ENCODE assay signal across 11 cellular contexts in the genomic region with DNA sequence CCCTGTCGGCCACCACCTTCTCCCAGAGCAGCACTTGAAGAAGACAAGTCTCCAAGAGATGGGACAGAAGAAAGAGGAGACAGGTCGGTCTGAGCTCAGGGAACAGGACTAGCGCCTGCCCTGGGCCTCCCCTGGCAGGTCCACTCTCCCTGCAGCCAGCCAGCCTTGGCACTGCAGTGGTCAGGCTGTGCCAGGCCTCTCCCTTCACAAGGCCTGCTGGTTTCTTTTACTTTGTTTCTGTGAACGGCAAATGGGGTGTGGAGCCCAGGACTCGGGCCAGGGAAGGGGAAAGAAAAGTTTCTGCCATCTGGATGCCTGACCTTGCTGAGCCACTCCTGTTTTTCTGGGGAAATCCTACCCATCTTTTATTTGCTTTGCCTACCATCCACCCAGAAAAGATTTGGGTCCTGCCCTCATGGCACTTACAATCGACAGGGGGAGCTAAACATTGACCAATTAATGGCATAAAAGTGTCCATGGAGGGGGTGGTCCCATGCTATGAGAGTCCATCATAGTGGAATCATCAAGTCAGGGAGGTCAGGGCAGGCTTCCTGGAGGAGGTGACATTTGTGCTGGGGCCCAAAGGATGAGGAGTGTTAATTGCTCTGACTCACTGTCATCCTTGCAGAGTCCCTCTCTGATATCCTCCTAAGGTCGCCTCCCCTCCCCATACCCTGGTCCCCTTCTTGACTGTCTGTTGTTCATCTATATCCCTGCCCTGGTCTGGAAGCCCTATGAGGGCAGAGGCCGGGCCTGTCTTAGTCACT.
DNase-seq lines count a peak whose midpoint lies in the region; ATAC-seq and TF ChIP-seq lines count a peak whose summit lies in the region.
"Had no signal": no experiment of that assay in that cellular context is flagged by ENCODE, and none has a peak within 500 bp of the region (broad histone marks: within the 10 kb centered on the region; RNA-seq: fewer than 3 reads in every experiment).

No MANE protein-coding gene starts in this region.

- H3K27me3 Mint-ChIP-seq in natural killer cell (ENCODE audit: low read depth in 2 of 2), result peaks cover 33 to 52% of the 10 kb centered on the region in 2 donors
- H3K27me3 Mint-ChIP-seq in activated naive CD8-positive, alpha-beta T cell treated with anti-CD3 and anti-CD28 coated beads, Interleukin-2, amount 50 U/mL, for 24 hours, result peaks cover 38% of the 10 kb centered on the region

- WGBS in esophagus, 2 donors, result 47 to 55% methylated on average over 8 of the region's 8 CpGs

- no peak for ATAC-seq in natural killer cell
- no peak for ATAC-seq in HG03280 (IDR thresholded peaks at IDR 0.05; ENCODE audit: unreplicated experiment)
- ATAC-seq in activated naive CD8-positive, alpha-beta T cell treated with anti-CD3 and anti-CD28 coated beads, Interleukin-2, amount 50 U/mL, for 24 hours, result no peak

- H3K27me3 ChIP-seq in HUES6 (ENCODE audit: control insufficient read depth, insufficient read depth, low read length) (peaks cover 24% of the 10 kb centered on the region), esophagus (ENCODE audit: control insufficient read depth in 1 of 2, insufficient read depth in 2 of 2, low read length in 2 of 2) (no peaks in the 10 kb centered on the region)

- H3K36me3 Mint-ChIP-seq in natural killer cell, result no peaks in the 10 kb centered on the region
- no peaks in the 10 kb centered on the region for H3K36me3 Mint-ChIP-seq in activated naive CD8-positive, alpha-beta T cell treated with anti-CD3 and anti-CD28 coated beads, Interleukin-2, amount 50 U/mL, for 24 hours (ENCODE audit: low read depth)

- DNase-seq in Ammon's horn (ENCODE audit: low spot score) (peak; percentile 77), natural killer cell (no peak), SK-N-DZ (ENCODE audit: low spot score) (no peak)
- DNase-seq in stimulated activated CD4-positive, alpha-beta T cell treated with anti-CD3 and anti-CD28 coated beads, Interleukin-12 subunit alpha, Interleukin-12 subunit beta, amount 100 ng/mL, for 4 hours, result no peak
- DNase-seq in activated naive CD8-positive, alpha-beta T cell treated with anti-CD3 and anti-CD28 coated beads, Interleukin-2, amount 50 U/mL, for 24 hours, result no peak
- DNase-seq: activated CD4-positive, alpha-beta T cell treated with anti-CD3 and anti-CD28 coated beads, Interleukin-2, amount 50 U/mL, for 48 hours; brain microvascular endothelial cell; KG1 had no signal

- TF ChIP-seq CTCF in natural killer cell (IDR thresholded peaks at IDR 0.05), result no peak

- H3K36me3 ChIP-seq in HUES6 (ENCODE audit: control insufficient read depth, insufficient read depth, low read length) (no peaks in the 10 kb centered on the region), esophagus (ENCODE audit: control insufficient read depth in 2 of 2, insufficient read depth in 2 of 2, low read length in 1 of 2) (no peaks in the 10 kb centered on the region)
- H3K36me3 ChIP-seq: brain microvascular endothelial cell had no signal

- H3K4me3 ChIP-seq in HUES6 (ENCODE audit: low read depth, low read length), result peak overlapping the region; percentile 82
- H3K4me3 ChIP-seq in esophagus (ENCODE audit: low read depth in 1 of 2, low read length in 2 of 2), result no peak overlapping the region

- intact Hi-C loops in natural killer cell (cut with micrococcal nuclease), result loop anchor here (5.0 kb wide), 1 partner anchor 275 kb away; the partner anchor contains the start of gene NDUFA6

- H3K4me1 ChIP-seq in HUES6 (ENCODE audit: control insufficient read depth, insufficient read depth, low read length) (peaks cover 45% of the 10 kb centered on the region), esophagus (ENCODE audit: control insufficient read depth in 2 of 2, insufficient read depth in 2 of 2, low read length in 1 of 2) (peaks cover 10 to 17% of the 10 kb centered on the region in 2 donors)

- no peak overlapping the region for H3K27ac Mint-ChIP-seq in natural killer cell
- H3K27ac Mint-ChIP-seq in activated naive CD8-positive, alpha-beta T cell treated with anti-CD3 and anti-CD28 coated beads, Interleukin-2, amount 50 U/mL, for 24 hours, result no peak overlapping the region

- H3K27ac ChIP-seq in HUES6 (ENCODE audit: low read depth, low read length), result no peak overlapping the region
- H3K27ac ChIP-seq in esophagus (ENCODE audit: low read depth in 2 of 2, low read length in 1 of 2), result peak overlapping the region; percentile 5 to 62
- H3K27ac ChIP-seq: brain microvascular endothelial cell had no signal

- H3K9me3 Mint-ChIP-seq in natural killer cell, result no peaks in the 10 kb centered on the region
- no peaks in the 10 kb centered on the region for H3K9me3 Mint-ChIP-seq in activated naive CD8-positive, alpha-beta T cell treated with anti-CD3 and anti-CD28 coated beads, Interleukin-2, amount 50 U/mL, for 24 hours

- H3K9me3 ChIP-seq in HUES6 (ENCODE audit: control insufficient read depth, insufficient read depth, low read depth, low read length) (no peaks in the 10 kb centered on the region), esophagus (ENCODE audit: control insufficient read depth in 2 of 2, insufficient read depth in 1 of 2, low read depth in 1 of 2, low read length in 1 of 2) (no peaks in the 10 kb centered on the region)

- no peak overlapping the region for H3K9ac ChIP-seq in HUES6 (ENCODE audit: low read length)

- H3K4me1 Mint-ChIP-seq in natural killer cell, result peaks cover 6 to 28% of the 10 kb centered on the region in 2 donors
- peaks cover 15% of the 10 kb centered on the region for H3K4me1 Mint-ChIP-seq in activated naive CD8-positive, alpha-beta T cell treated with anti-CD3 and anti-CD28 coated beads, Interleukin-2, amount 50 U/mL, for 24 hours

- peak overlapping the region; percentile 60 for H3K4me3 Mint-ChIP-seq in natural killer cell
- no peak overlapping the region for H3K4me3 Mint-ChIP-seq in activated naive CD8-positive, alpha-beta T cell treated with anti-CD3 and anti-CD28 coated beads, Interleukin-2, amount 50 U/mL, for 24 hours
